ENCODE assay signal across 9 cellular contexts in the genomic region with DNA sequence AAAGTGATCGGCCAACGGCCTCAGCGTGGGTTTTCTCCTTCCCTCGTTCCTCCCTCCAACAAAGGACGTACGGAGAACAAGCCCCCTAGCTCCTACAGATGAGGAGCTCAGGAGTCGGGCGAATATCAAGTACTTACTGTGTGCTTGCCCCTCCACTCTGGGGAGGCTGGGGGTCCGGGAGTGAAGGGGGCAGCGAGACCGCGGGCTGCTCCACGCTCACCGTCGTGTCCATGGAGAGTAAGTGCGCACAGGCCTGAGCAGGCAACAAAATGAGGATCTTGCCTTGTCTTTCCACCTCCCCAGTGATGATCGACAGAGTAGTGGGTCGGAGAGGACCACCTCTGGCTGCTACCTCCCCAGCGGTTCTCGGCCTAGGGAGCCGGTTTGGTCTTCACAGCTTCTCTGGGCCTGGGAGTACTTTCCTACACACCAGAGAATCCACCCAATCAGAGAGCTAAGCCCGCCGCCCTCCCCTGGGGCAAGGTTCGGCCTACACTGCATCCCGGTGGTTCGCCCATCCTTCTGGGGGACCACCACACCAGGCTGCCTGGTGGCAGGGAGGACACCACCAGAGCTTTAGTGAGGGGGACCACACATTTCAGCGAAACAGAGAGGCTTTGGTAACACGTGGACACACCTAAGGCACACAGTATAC. TPM values are rescaled to one million over a fixed set of nuclear protein-coding genes. Genes with fewer than 3 reads are reported as not detected.
A peak's percentile ranks its signal among the peaks of the same experiment; 100 is the strongest.
DNase-seq lines count a peak whose midpoint lies in the region; ATAC-seq and TF ChIP-seq lines count a peak whose summit lies in the region.
"Had no signal": no experiment of that assay in that cellular context is flagged by ENCODE, and none has a peak within 500 bp of the region (broad histone marks: within the 10 kb centered on the region; RNA-seq: fewer than 3 reads in every experiment).

No MANE protein-coding gene starts in this region.

- H3K27me3 ChIP-seq in Caco-2 (replicated peaks; ENCODE audit: control insufficient read depth, insufficient read depth, low read length) (no peaks in the 10 kb centered on the region), rectal smooth muscle tissue (ENCODE audit: control insufficient read depth, insufficient read depth, low read length) (no peaks in the 10 kb centered on the region)

- H3K9me3 ChIP-seq in Caco-2, result peaks cover 24% of the 10 kb centered on the region

- H3K4me3 Mint-ChIP-seq in Caco-2 (ENCODE audit: unreplicated experiment), result peak overlapping the region; percentile 81
- H3K4me3 Mint-ChIP-seq in activated B cell treated with CpG ODN at 0.5 μM for 24 hours, result peak overlapping the region; percentile 85

- peaks cover 16% of the 10 kb centered on the region for H3K9me3 Mint-ChIP-seq in Caco-2 (ENCODE audit: unreplicated experiment)
- H3K9me3 Mint-ChIP-seq in activated B cell treated with CpG ODN at 0.5 μM for 24 hours, result peaks cover 12% of the 10 kb centered on the region

- no peaks in the 10 kb centered on the region for H3K36me3 ChIP-seq in Caco-2 (ENCODE audit: control insufficient read depth, insufficient read depth, low read length)
- H3K36me3 ChIP-seq in rectal smooth muscle tissue (ENCODE audit: control insufficient read depth, insufficient read depth, low read length), result no peaks in the 10 kb centered on the region

- H3K4me3 ChIP-seq in Caco-2 (ENCODE audit: low read depth, low read length), result peak overlapping the region; percentile 73
- H3K4me3 ChIP-seq in foreskin fibroblast (ENCODE audit: low read depth in 1 of 2, low read length in 2 of 2), result peak overlapping the region; percentile 50 to 74
- H3K4me3 ChIP-seq in rectal smooth muscle tissue (ENCODE audit: low read length), result peak overlapping the region; percentile 51

- no peak for ATAC-seq in activated B cell treated with CpG ODN at 0.5 μM for 24 hours (ENCODE audit: low read depth)
- no peak for ATAC-seq in GM18868 (IDR thresholded peaks at IDR 0.05; ENCODE audit: unreplicated experiment)

- H3K36me3 Mint-ChIP-seq in Caco-2 (ENCODE audit: insufficient read depth, unreplicated experiment), result peaks cover 10% of the 10 kb centered on the region
- H3K36me3 Mint-ChIP-seq in activated B cell treated with CpG ODN at 0.5 μM for 24 hours (ENCODE audit: low read depth), result peaks cover 2% of the 10 kb centered on the region

- H3K27me3 Mint-ChIP-seq in Caco-2 (ENCODE audit: insufficient read depth, unreplicated experiment) (no peaks in the 10 kb centered on the region), activated B cell treated with CpG ODN at 0.5 μM for 24 hours (no peaks in the 10 kb centered on the region)

- TF ChIP-seq CTCF in Caco-2 (IDR thresholded peaks at IDR 0.05; ENCODE audit: insufficient read depth in 1 of 2, low read depth in 1 of 2, low read length in 1 of 2, severe bottlenecking in 1 of 2, unreplicated experiment in 1 of 2) (no peak), activated B cell treated with CpG ODN at 0.5 μM for 24 hours (IDR thresholded peaks at IDR 0.05) (no peak), foreskin fibroblast (IDR thresholded peaks at IDR 0.05; ENCODE audit: low read depth, low read length) (no peak)

- H3K27ac Mint-ChIP-seq in Caco-2 (ENCODE audit: unreplicated experiment) (no peak overlapping the region), activated B cell treated with CpG ODN at 0.5 μM for 24 hours (peak overlapping the region; percentile 60)

- H3K4me1 ChIP-seq in Caco-2 (peaks cover 7% of the 10 kb centered on the region; the same call in 1 of the 2 replicates), rectal smooth muscle tissue (ENCODE audit: control insufficient read depth, insufficient read depth, low read length) (no peaks in the 10 kb centered on the region)

- no peak overlapping the region for H3K27ac ChIP-seq in rectal smooth muscle tissue (ENCODE audit: low read depth, low read length)

- POLR2A ChIA-PET in Caco-2 (lab: Charles Lee) (interaction anchor here (1.0 kb wide), 1 partner anchor 48 kb away, joined by 4 read pairs; a partner anchor contains a TSS), activated B cell treated with CpG ODN at 0.5 μM for 24 hours (lab: Charles Lee) (interaction anchor here (0.7 to 4.0 kb wide), 20 partner anchors 10 to 69 kb away, joined by 3 to 37 read pairs (median 10); a partner anchor contains a TSS)

- intact Hi-C loops in Caco-2 (cut with micrococcal nuclease; ENCODE audit: unreplicated experiment) (no loop called here), activated B cell treated with CpG ODN at 0.5 μM for 24 hours (cut with micrococcal nuclease) (loop anchor here (1.0 kb wide), 3 partner anchors 22 to 48 kb away; a partner anchor contains a TSS)

- no TSS peak for BruUV-seq in Caco-2 (replicated peaks; lab: Mats Ljungman, UMichigan)

- CTCF ChIA-PET in Caco-2 (lab: Charles Lee) (interaction anchor here (1.4 kb wide), 1 partner anchor 40 kb away, joined by 9 read pairs; no protein-coding TSS in a partner anchor), activated B cell treated with CpG ODN at 0.5 μM for 24 hours (lab: Charles Lee) (interaction anchor here (0.9 to 3.3 kb wide), 9 partner anchors 12 to 77 kb away, joined by 3 to 24 read pairs (median 3); no protein-coding TSS in a partner anchor)

- H3K4me1 Mint-ChIP-seq in Caco-2 (ENCODE audit: low read depth, unreplicated experiment), result no peaks in the 10 kb centered on the region
- peaks cover 25% of the 10 kb centered on the region for H3K4me1 Mint-ChIP-seq in activated B cell treated with CpG ODN at 0.5 μM for 24 hours

- DNase-seq in Caco-2 (no peak), activated B cell treated with CpG ODN at 0.5 μM for 24 hours (no peak), foreskin fibroblast (no peak), DMS79 (lab: John Stamatoyannopoulos, UW) (no peak)
- no peak for DNase-seq in effector CD8-positive, alpha-beta T cell (lab: John Stamatoyannopoulos, UW)
- DNase-seq in stimulated activated CD4-positive, alpha-beta T cell treated with anti-CD3 and anti-CD28 coated beads, Interleukin-4, amount 100 ng/mL, for 4 hours, result no peak
- DNase-seq: NCI-H446 treated with DMSO at 0.1 percent for 48 hours had no signal

- H3K9ac ChIP-seq in rectal smooth muscle tissue (ENCODE audit: low read length), result no peak overlapping the region

RNA-seq across cellular contexts. Expression of a gene that starts 0.6 kb away (rescaled TPM):
- 4.3 and 5.0 TPM in 2 replicates for total RNA-seq in Caco-2 (2022)
- 109 and 135 TPM in 2 replicates for total RNA-seq in activated B cell treated with CpG ODN at 0.5 μM for 24 hours

RNA-seq across cellular contexts. Expression of a gene that starts 47.5 kb away (rescaled TPM):
- total RNA-seq in Caco-2 (2022), result 12.2 and 18.7 TPM in 2 replicates
- total RNA-seq in activated B cell treated with CpG ODN at 0.5 μM for 24 hours, result 30.1 and 30.7 TPM in 2 replicates

RNA-seq across cellular contexts. Expression of a gene that starts 47.9 kb away (rescaled TPM):
- total RNA-seq in Caco-2 (2022) (49.6 and 51.0 TPM in 2 replicates), activated B cell treated with CpG ODN at 0.5 μM for 24 hours (45.8 and 46.2 TPM in 2 replicates)

Comparison
In these comparisons a context has a peak if more than half of its experiments do, and no peak if none do; other contexts are left out.
1. RNA of a gene that starts 0.6 kb away (total RNA-seq): 109 to 135 TPM in activated B cell treated with CpG ODN at 0.5 μM for 24 hours; 4.3 to 5.0 TPM in Caco-2; every median in the first group is over 10 times any median in the second.
2. Peak in every context shown above with its lines, with median percentiles within 50 percentile points of each other: H3K4me3 ChIP-seq.